Comparison of ENCODE assay signal across 28 cellular contexts in genomic region chrX:15277594-15277993, GRCh38. TPM values are rescaled to one million over a fixed set of nuclear protein-coding genes. Genes with fewer than 3 reads are reported as not detected.
A peak's percentile ranks its signal among the peaks of the same experiment; 100 is the strongest.
DNase-seq lines count a peak whose midpoint lies in the region; ATAC-seq, FAIRE-seq and TF ChIP-seq lines count a peak whose summit lies in the region.
"Had no signal": no experiment of that assay in that cellular context is flagged by ENCODE, and none has a peak within 500 bp of the region (broad histone marks: within the 10 kb centered on the region; RNA-seq: fewer than 3 reads in every experiment).

No MANE protein-coding gene starts in this region.

- no peak for TF ChIP-seq POLR2A in heart left ventricle (IDR thresholded peaks at IDR 0.05)

- intact Hi-C loops in heart left ventricle (cut with DNase I): no loop called here
- intact Hi-C loops in left ventricle myocardium inferior (cut with micrococcal nuclease): no loop called here
- intact Hi-C loops in upper lobe of right lung (cut with DNase I): no loop called here

- H3K27me3 ChIP-seq in heart left ventricle (peaks cover 0 to 14% (median 0%) of the 10 kb centered on the region in 9 donors), right atrium auricular region (no peaks in the 10 kb centered on the region), left ventricle myocardium inferior (ENCODE audit: low read depth) (no peaks in the 10 kb centered on the region), upper lobe of right lung (no peaks in the 10 kb centered on the region)

- H3K27ac ChIP-seq in heart left ventricle (peak overlapping the region in 4 of 12 donors; percentile 22 to 56 (median 40)), right atrium auricular region (no peak overlapping the region), left ventricle myocardium inferior (replicated peaks) (peak overlapping the region; percentile 40), upper lobe of right lung (no peak overlapping the region)
- H3K27ac ChIP-seq: C4-2B, KMS-11 had no signal

- FAIRE-seq in urothelium cell line (lab: Jason Lieb, UNC): no peak
- FAIRE-seq: D721Med had no signal

- peaks cover 0 to 5% (median 0%) of the 10 kb centered on the region in 12 donors for H3K4me1 ChIP-seq in heart left ventricle
- H3K4me1 ChIP-seq in right atrium auricular region: no peaks in the 10 kb centered on the region
- no peaks in the 10 kb centered on the region for H3K4me1 ChIP-seq in left ventricle myocardium inferior
- no peaks in the 10 kb centered on the region for H3K4me1 ChIP-seq in upper lobe of right lung

- no peak overlapping the region for H3K4me3 ChIP-seq in heart left ventricle
- H3K4me3 ChIP-seq in right atrium auricular region: no peak overlapping the region
- no peak overlapping the region for H3K4me3 ChIP-seq in left ventricle myocardium inferior
- H3K4me3 ChIP-seq in upper lobe of right lung: no peak overlapping the region

- ATAC-seq in heart left ventricle: peak in 3 of 4 donors; percentile 48 to 77 (median 74)
- ATAC-seq in upper lobe of right lung: peak; percentile 29
- ATAC-seq in HG03521 (IDR thresholded peaks at IDR 0.05; ENCODE audit: unreplicated experiment): no peak
- ATAC-seq: PC-3 had no signal

- peaks cover 0 to 19% (median 0%) of the 10 kb centered on the region in 9 donors for H3K36me3 ChIP-seq in heart left ventricle
- H3K36me3 ChIP-seq in right atrium auricular region: no peaks in the 10 kb centered on the region
- no peaks in the 10 kb centered on the region for H3K36me3 ChIP-seq in left ventricle myocardium inferior
- H3K36me3 ChIP-seq in upper lobe of right lung: no peaks in the 10 kb centered on the region

- H3K9me3 ChIP-seq in heart left ventricle (no peaks in the 10 kb centered on the region), right atrium auricular region (peaks cover 0 to 7% of the 10 kb centered on the region in 2 donors), left ventricle myocardium inferior (replicated peaks) (no peaks in the 10 kb centered on the region), upper lobe of right lung (no peaks in the 10 kb centered on the region)

- WGBS in heart left ventricle, 4 donors: 27 to 66% (median 42%) methylated on average over 1 of the region's 1 CpG

- DNase-seq in heart left ventricle (no peak), right atrium auricular region (ENCODE audit: low spot score) (no peak), left ventricle myocardium inferior (no peak), myocyte (ENCODE audit: low read depth) (peak; percentile 27), upper lobe of right lung (no peak), urothelium cell line (ENCODE audit: low spot score) (no peak), NCI-H1694 treated with DMSO at 0.1 percent for 48 hours (lab: John Stamatoyannopoulos, UW) (no peak)
- DNase-seq: CD8-positive, alpha-beta memory T cell; EL; GF-D8; GOT3; HCEC 1CT; IMR-90; NCI-H1105 treated with DMSO at 0.1 percent for 48 hours; NCI-H1694; NCI-H2081 treated with DMSO at 0.1 percent for 48 hours; NCI-H446; NCI-H526 treated with DMSO at 0.1 percent for 48 hours; PC-3; RPMI8226; SIG-M5 had no signal

- no peak for TF ChIP-seq CTCF in heart left ventricle (IDR thresholded peaks at IDR 0.05)
- no peak for TF ChIP-seq CTCF in right atrium auricular region (IDR thresholded peaks at IDR 0.05)
- no peak for TF ChIP-seq CTCF in left ventricle myocardium inferior (IDR thresholded peaks at IDR 0.05; ENCODE audit: borderline replicate concordance)
- TF ChIP-seq CTCF in upper lobe of right lung (IDR thresholded peaks at IDR 0.05): no peak

RNA-seq across cellular contexts. Expression of gene ASB9, which starts 7.7 kb away (rescaled TPM):
- total RNA-seq in heart left ventricle: 1 to 10 TPM in 5 of 9 donors, under 1 TPM in 4; 0.37 to 2.8 (median 1.6) TPM
- 1 to 10 TPM in 1 of 2 donors, under 1 TPM in 1; 0.88 to 1.4 TPM for polyA plus RNA-seq in heart left ventricle
- 1 to 10 TPM; 1.1 to 1.8 TPM for total RNA-seq in right atrium auricular region
- total RNA-seq in left ventricle myocardium inferior: 1.3 TPM
- 0.70 and 1.1 TPM in 2 replicates for total RNA-seq in myocyte
- polyA plus RNA-seq in myocyte (2012): 0.13 TPM
- total RNA-seq in upper lobe of right lung: 4.4 TPM

RNA-seq across cellular contexts. Expression of gene ASB11, which starts 37.8 kb away (rescaled TPM):
- total RNA-seq in heart left ventricle (100 to 1,000 TPM in 3 of 9 donors, 10 to 100 TPM in 6; 53.2 to 246 (median 90.0) TPM), right atrium auricular region (100 to 1,000 TPM in 1 of 2 donors, 10 to 100 TPM in 1; 57.1 to 137 TPM), left ventricle myocardium inferior (116 TPM), myocyte (0.52 and 5.8 TPM in 2 replicates), upper lobe of right lung (0.17 TPM)
- polyA plus RNA-seq in heart left ventricle: 10 to 100 TPM; 14.5 to 21.0 TPM
- not detected for polyA plus RNA-seq in myocyte (2012)
- total RNA-seq: A172; CD8-positive, alpha-beta memory T cell; HT1080; IMR-90; PC-3 had no signal
- polyA plus RNA-seq: AG04450; CD8-positive, alpha-beta memory T cell; IMR-90 had no signal

RNA-seq across cellular contexts. Expression of gene PIGA, which starts 57.7 kb away (rescaled TPM):
- total RNA-seq in heart left ventricle: 1 to 10 TPM; 1.6 to 7.4 (median 4.5) TPM
- 1 to 10 TPM; 3.0 to 9.9 TPM for polyA plus RNA-seq in heart left ventricle
- total RNA-seq in right atrium auricular region: 1 to 10 TPM; 2.7 to 2.9 TPM
- total RNA-seq in left ventricle myocardium inferior: 3.8 TPM
- 5.0 and 7.5 TPM in 2 replicates for total RNA-seq in myocyte
- 2.0 TPM for polyA plus RNA-seq in myocyte (2012)
- 29.4 TPM for total RNA-seq in upper lobe of right lung
